Comparison of ENCODE assay signal across 18 cellular contexts in genomic region chr2:168432100-168432499, GRCh38. TPM values are rescaled to one million over a fixed set of nuclear protein-coding genes. Genes with fewer than 3 reads are reported as not detected.
DNase-seq lines count a peak whose midpoint lies in the region; ATAC-seq and TF ChIP-seq lines count a peak whose summit lies in the region.
"Had no signal": no experiment of that assay in that cellular context is flagged by ENCODE, and none has a peak within 500 bp of the region (broad histone marks: within the 10 kb centered on the region; RNA-seq: fewer than 3 reads in every experiment).

No MANE protein-coding gene starts in this region.

- ATAC-seq in activated T-cell treated with anti-CD3 and anti-CD28 coated beads, Interleukin-2, amount 50 U/mL, for 72 hours (replicated peaks in 1 of 2) = peak; percentile 42 to 43
- ATAC-seq in naive thymus-derived CD4-positive, alpha-beta T cell = no peak
- no peak for ATAC-seq in GM18907 (IDR thresholded peaks at IDR 0.05; ENCODE audit: unreplicated experiment)
- ATAC-seq in natural killer cell treated with Interleukin-12 subunit alpha and Interleukin-12 subunit beta and Interleukin-15 and Interleukin-18, amount 100 ng/mL, for 72 hours = no peak
- ATAC-seq: GM23338, Right ventricle myocardium inferior had no signal

- H3K27ac Mint-ChIP-seq in activated T-cell treated with anti-CD3 and anti-CD28 coated beads, Interleukin-2, amount 50 U/mL, for 72 hours = peak overlapping the region; percentile 64
- peak overlapping the region; percentile 63 for H3K27ac Mint-ChIP-seq in activated T-helper 1 cell treated with anti-CD3 and anti-CD28 coated beads, Interleukin-12 subunit alpha, Interleukin-12 subunit beta, Interleukin-2, Interleukin-4 antibody, amounts not matched to agents 30 ng/mL and 10 ng/mL and 1 ng/mL, durations not matched to agents 14 hours and 24 hours and 36 hours
- peak overlapping the region; percentile 39 to 94 (median 70) for H3K27ac Mint-ChIP-seq in naive thymus-derived CD4-positive, alpha-beta T cell
- no peak overlapping the region for H3K27ac Mint-ChIP-seq in natural killer cell treated with Interleukin-12 subunit alpha and Interleukin-12 subunit beta and Interleukin-15 and Interleukin-18, amount 100 ng/mL, for 72 hours
- H3K27ac Mint-ChIP-seq: GM23338 had no signal

- H3K36me3 ChIP-seq in MM.1S (replicated peaks; ENCODE audit: insufficient read depth, low read length) = no peaks in the 10 kb centered on the region
- H3K36me3 ChIP-seq in naive thymus-derived CD4-positive, alpha-beta T cell (ENCODE audit: control insufficient read depth in 2 of 3, insufficient read depth in 3 of 3, low read length in 3 of 3) = no peaks in the 10 kb centered on the region
- H3K36me3 ChIP-seq: BLaER1 treated with 17β-estradiol and CSF1 and Interleukin-3, amounts not matched to agents 10 nM and 100 nM had no signal

- no peak overlapping the region for H3K9ac ChIP-seq in MM.1S (ENCODE audit: low read length)
- H3K9ac ChIP-seq: BLaER1 treated with 17β-estradiol and CSF1 and Interleukin-3, amounts not matched to agents 10 nM and 100 nM had no signal

- H3K27me3 ChIP-seq in MM.1S (replicated peaks; ENCODE audit: insufficient read depth, low read length) = no peaks in the 10 kb centered on the region
- H3K27me3 ChIP-seq in naive thymus-derived CD4-positive, alpha-beta T cell (ENCODE audit: control insufficient read depth in 2 of 2, insufficient read depth in 2 of 2, low read length in 2 of 2) = no peaks in the 10 kb centered on the region
- H3K27me3 ChIP-seq: BLaER1 treated with 17β-estradiol and CSF1 and Interleukin-3, amounts not matched to agents 10 nM and 100 nM had no signal

- CTCF ChIA-PET in naive thymus-derived CD4-positive, alpha-beta T cell (lab: Charles Lee) = no interaction called here

- no peak for DNase-seq in activated T-cell treated with anti-CD3 and anti-CD28 coated beads, Interleukin-2, amount 50 U/mL, for 72 hours
- DNase-seq in activated T-cell treated with anti-CD3 and anti-CD28 coated beads, Interleukin-2, amount 50 U/mL, for 48 hours = no peak
- no peak for DNase-seq in MM.1S
- DNase-seq in activated T-helper 1 cell treated with anti-CD3 and anti-CD28 coated beads, Interleukin-12 subunit alpha, Interleukin-12 subunit beta, Interleukin-2, Interleukin-4 antibody, amounts not matched to agents 30 ng/mL and 10 ng/mL and 1 ng/mL, durations not matched to agents 14 hours and 24 hours and 36 hours (ENCODE audit: low spot score) = no peak
- no peak for DNase-seq in naive thymus-derived CD4-positive, alpha-beta T cell
- DNase-seq in natural killer cell treated with Interleukin-12 subunit alpha and Interleukin-12 subunit beta and Interleukin-15 and Interleukin-18, amount 100 ng/mL, for 72 hours (ENCODE audit: low spot score) = no peak
- DNase-seq: DMS79 treated with DMSO at 0.1 percent for 48 hours; HCEC 1CT; NCI-H1048; NCI-H1436 treated with DMSO at 0.1 percent for 48 hours; NCI-H2029; NCI-H526; NK-92 treated with Interleukin-12 subunit alpha and Interleukin-12 subunit beta, amount 100 ng/mL, for 24 hours had no signal

- no peak for TF ChIP-seq CTCF in MM.1S (IDR thresholded peaks at IDR 0.05; ENCODE audit: low read length)

- peaks cover 60% of the 10 kb centered on the region for H3K4me1 Mint-ChIP-seq in activated T-cell treated with anti-CD3 and anti-CD28 coated beads, Interleukin-2, amount 50 U/mL, for 72 hours (ENCODE audit: low read depth)
- H3K4me1 Mint-ChIP-seq in activated T-helper 1 cell treated with anti-CD3 and anti-CD28 coated beads, Interleukin-12 subunit alpha, Interleukin-12 subunit beta, Interleukin-2, Interleukin-4 antibody, amounts not matched to agents 30 ng/mL and 10 ng/mL and 1 ng/mL, durations not matched to agents 14 hours and 24 hours and 36 hours (ENCODE audit: low read depth) = peaks cover 55% of the 10 kb centered on the region
- peaks cover 26 to 80% (median 57%) of the 10 kb centered on the region in 7 donors for H3K4me1 Mint-ChIP-seq in naive thymus-derived CD4-positive, alpha-beta T cell
- H3K4me1 Mint-ChIP-seq in natural killer cell treated with Interleukin-12 subunit alpha and Interleukin-12 subunit beta and Interleukin-15 and Interleukin-18, amount 100 ng/mL, for 72 hours (ENCODE audit: low read depth in 2 of 2) = peaks cover 9 to 28% of the 10 kb centered on the region in 2 donors

- H3K9me3 ChIP-seq in MM.1S (replicated peaks; ENCODE audit: insufficient read depth, low read length) = no peaks in the 10 kb centered on the region
- no peaks in the 10 kb centered on the region for H3K9me3 ChIP-seq in naive thymus-derived CD4-positive, alpha-beta T cell (ENCODE audit: control insufficient read depth in 2 of 3, low read length in 3 of 3)
- H3K9me3 ChIP-seq: BLaER1 treated with 17β-estradiol and CSF1 and Interleukin-3, amounts not matched to agents 10 nM and 100 nM had no signal

- H3K4me2 ChIP-seq in MM.1S (ENCODE audit: low read depth, low read length) = peak overlapping the region; percentile 44; the same call in 1 of the 2 replicates
- H3K4me2 ChIP-seq: BLaER1 treated with 17β-estradiol and CSF1 and Interleukin-3, amounts not matched to agents 10 nM and 100 nM had no signal

- H3F3A ChIP-seq in MM.1S (ENCODE audit: insufficient read depth, low read length) = peaks cover 13% of the 10 kb centered on the region

- H3K36me3 Mint-ChIP-seq in activated T-cell treated with anti-CD3 and anti-CD28 coated beads, Interleukin-2, amount 50 U/mL, for 72 hours (ENCODE audit: insufficient read depth in 2 of 2) = peaks cover 0 to 4% of the 10 kb centered on the region in 2 donors
- peaks cover 4% of the 10 kb centered on the region for H3K36me3 Mint-ChIP-seq in activated T-helper 1 cell treated with anti-CD3 and anti-CD28 coated beads, Interleukin-12 subunit alpha, Interleukin-12 subunit beta, Interleukin-2, Interleukin-4 antibody, amounts not matched to agents 30 ng/mL and 10 ng/mL and 1 ng/mL, durations not matched to agents 14 hours and 24 hours and 36 hours (ENCODE audit: low read depth)
- H3K36me3 Mint-ChIP-seq in naive thymus-derived CD4-positive, alpha-beta T cell = peaks cover 0 to 7% (median 4%) of the 10 kb centered on the region in 5 donors
- H3K36me3 Mint-ChIP-seq in natural killer cell treated with Interleukin-12 subunit alpha and Interleukin-12 subunit beta and Interleukin-15 and Interleukin-18, amount 100 ng/mL, for 72 hours = no peaks in the 10 kb centered on the region

- peak overlapping the region; percentile 57 to 71 for H3K4me3 Mint-ChIP-seq in activated T-cell treated with anti-CD3 and anti-CD28 coated beads, Interleukin-2, amount 50 U/mL, for 72 hours
- no peak overlapping the region for H3K4me3 Mint-ChIP-seq in activated T-helper 1 cell treated with anti-CD3 and anti-CD28 coated beads, Interleukin-12 subunit alpha, Interleukin-12 subunit beta, Interleukin-2, Interleukin-4 antibody, amounts not matched to agents 30 ng/mL and 10 ng/mL and 1 ng/mL, durations not matched to agents 14 hours and 24 hours and 36 hours
- H3K4me3 Mint-ChIP-seq in naive thymus-derived CD4-positive, alpha-beta T cell = peak overlapping the region in 8 of 10 donors; percentile 15 to 73 (median 40)
- no peak overlapping the region for H3K4me3 Mint-ChIP-seq in natural killer cell treated with Interleukin-12 subunit alpha and Interleukin-12 subunit beta and Interleukin-15 and Interleukin-18, amount 100 ng/mL, for 72 hours
- H3K4me3 Mint-ChIP-seq: GM23338 had no signal

- no peaks in the 10 kb centered on the region for H4K20me1 ChIP-seq in MM.1S (ENCODE audit: insufficient read depth, low read length)
- H4K20me1 ChIP-seq: BLaER1 treated with 17β-estradiol and CSF1 and Interleukin-3, amounts not matched to agents 10 nM and 100 nM had no signal

- no peak overlapping the region for H3K4me3 ChIP-seq in MM.1S (ENCODE audit: low read length)
- no peak overlapping the region for H3K4me3 ChIP-seq in naive thymus-derived CD4-positive, alpha-beta T cell (ENCODE audit: low read length)
- H3K4me3 ChIP-seq: BLaER1 treated with 17β-estradiol and CSF1 and Interleukin-3, amounts not matched to agents 10 nM and 100 nM; GM23338 had no signal

- no peaks in the 10 kb centered on the region for H3K9me3 Mint-ChIP-seq in activated T-cell treated with anti-CD3 and anti-CD28 coated beads, Interleukin-2, amount 50 U/mL, for 72 hours
- H3K9me3 Mint-ChIP-seq in activated T-helper 1 cell treated with anti-CD3 and anti-CD28 coated beads, Interleukin-12 subunit alpha, Interleukin-12 subunit beta, Interleukin-2, Interleukin-4 antibody, amounts not matched to agents 30 ng/mL and 10 ng/mL and 1 ng/mL, durations not matched to agents 14 hours and 24 hours and 36 hours = peaks cover 4% of the 10 kb centered on the region
- peaks cover 0 to 6% (median 0%) of the 10 kb centered on the region in 11 donors for H3K9me3 Mint-ChIP-seq in naive thymus-derived CD4-positive, alpha-beta T cell
- H3K9me3 Mint-ChIP-seq in natural killer cell treated with Interleukin-12 subunit alpha and Interleukin-12 subunit beta and Interleukin-15 and Interleukin-18, amount 100 ng/mL, for 72 hours = no peaks in the 10 kb centered on the region
- H3K9me3 Mint-ChIP-seq: GM23338 had no signal

- H3K27me3 Mint-ChIP-seq in activated T-cell treated with anti-CD3 and anti-CD28 coated beads, Interleukin-2, amount 50 U/mL, for 72 hours (ENCODE audit: low read depth) = peaks cover 9% of the 10 kb centered on the region
- peaks cover 4% of the 10 kb centered on the region for H3K27me3 Mint-ChIP-seq in activated T-helper 1 cell treated with anti-CD3 and anti-CD28 coated beads, Interleukin-12 subunit alpha, Interleukin-12 subunit beta, Interleukin-2, Interleukin-4 antibody, amounts not matched to agents 30 ng/mL and 10 ng/mL and 1 ng/mL, durations not matched to agents 14 hours and 24 hours and 36 hours (ENCODE audit: insufficient read depth)
- no peaks in the 10 kb centered on the region for H3K27me3 Mint-ChIP-seq in naive thymus-derived CD4-positive, alpha-beta T cell
- H3K27me3 Mint-ChIP-seq in natural killer cell treated with Interleukin-12 subunit alpha and Interleukin-12 subunit beta and Interleukin-15 and Interleukin-18, amount 100 ng/mL, for 72 hours = peaks cover 0 to 11% of the 10 kb centered on the region in 2 donors

- H3K27ac ChIP-seq in MM.1S (ENCODE audit: low read length) = no peak overlapping the region
- no peak overlapping the region for H3K27ac ChIP-seq in naive thymus-derived CD4-positive, alpha-beta T cell (ENCODE audit: low read depth, low read length)
- H3K27ac ChIP-seq: BLaER1 treated with 17β-estradiol and CSF1 and Interleukin-3, amounts not matched to agents 10 nM and 100 nM; HL-60 had no signal

- no peaks in the 10 kb centered on the region for H3K9me2 ChIP-seq in MM.1S (replicated peaks; ENCODE audit: insufficient read depth, low read length)

- peaks cover 16% of the 10 kb centered on the region for H3K4me1 ChIP-seq in MM.1S (ENCODE audit: low read length)
- H3K4me1 ChIP-seq in naive thymus-derived CD4-positive, alpha-beta T cell (ENCODE audit: control insufficient read depth in 2 of 2, insufficient read depth in 2 of 2, low read length in 2 of 2) = peaks cover 6 to 43% of the 10 kb centered on the region in 2 donors

- H3K79me2 ChIP-seq in MM.1S (ENCODE audit: low read length) = no peaks in the 10 kb centered on the region

- POLR2A ChIA-PET in naive thymus-derived CD4-positive, alpha-beta T cell (lab: Charles Lee) = interaction anchor here (0.9 to 6.3 kb wide), 6 partner anchors 10 to 58 kb away, joined by 3 to 35 read pairs (median 16); partner anchors contain the start of gene CERS6

- H2AFZ ChIP-seq in MM.1S (ENCODE audit: low read length) = no peak overlapping the region
- H2AFZ ChIP-seq: GM23338 had no signal

- intact Hi-C loops in activated T-helper 1 cell treated with anti-CD3 and anti-CD28 coated beads, Interleukin-12 subunit alpha, Interleukin-12 subunit beta, Interleukin-2, Interleukin-4 antibody, amounts not matched to agents 30 ng/mL and 10 ng/mL and 1 ng/mL, durations not matched to agents 14 hours and 24 hours and 36 hours (cut with micrococcal nuclease) = loop anchor here (1.0 to 5.0 kb wide), 11 partner anchors 10 to 459 kb away; partner anchors contain the start of genes CERS6 and SPC25
- intact Hi-C loops in naive thymus-derived CD4-positive, alpha-beta T cell (cut with micrococcal nuclease) = loop anchor here (1.0 to 5.0 kb wide), 8 partner anchors 11 to 319 kb away; partner anchors contain the start of genes CERS6 (in 1 of the 2) and STK39 (in 1 of the 2)

RNA-seq across cellular contexts. Expression of gene CERS6, which starts 24.0 kb away (rescaled TPM):
- total RNA-seq in activated T-cell treated with anti-CD3 and anti-CD28 coated beads, Interleukin-2, amount 50 U/mL, for 72 hours = 10 to 100 TPM; 11.2 to 18.5 TPM
- total RNA-seq in activated T-helper 1 cell treated with anti-CD3 and anti-CD28 coated beads, Interleukin-12 subunit alpha, Interleukin-12 subunit beta, Interleukin-2, Interleukin-4 antibody, amounts not matched to agents 30 ng/mL and 10 ng/mL and 1 ng/mL, durations not matched to agents 14 hours and 24 hours and 36 hours = 27.0 and 27.1 TPM in 2 replicates
- total RNA-seq in naive thymus-derived CD4-positive, alpha-beta T cell = 10 to 100 TPM; 17.3 to 28.4 (median 20.9) TPM
- 10 to 100 TPM in 1 of 2 donors, 1 to 10 TPM in 1; 9.1 to 15.4 TPM for polyA plus RNA-seq in naive thymus-derived CD4-positive, alpha-beta T cell
- 10 to 100 TPM; 17.8 to 19.5 TPM for total RNA-seq in natural killer cell treated with Interleukin-12 subunit alpha and Interleukin-12 subunit beta and Interleukin-15 and Interleukin-18, amount 100 ng/mL, for 72 hours

Comparison
In these comparisons a context has a peak if more than half of its experiments do, and no peak if none do; other contexts are left out.
1. ATAC-seq: peak in activated T-cell treated with anti-CD3 and anti-CD28 coated beads, Interleukin-2, amount 50 U/mL, for 72 hours (2 of 2); none in naive thymus-derived CD4-positive, alpha-beta T cell (single experiment), GM18907 (single experiment) and natural killer cell treated with Interleukin-12 subunit alpha and Interleukin-12 subunit beta and Interleukin-15 and Interleukin-18, amount 100 ng/mL, for 72 hours (0 of 2).
2. H3K27ac Mint-ChIP-seq: peak in activated T-cell treated with anti-CD3 and anti-CD28 coated beads, Interleukin-2, amount 50 U/mL, for 72 hours (single experiment), activated T-helper 1 cell treated with anti-CD3 and anti-CD28 coated beads, Interleukin-12 subunit alpha, Interleukin-12 subunit beta, Interleukin-2, Interleukin-4 antibody, amounts not matched to agents 30 ng/mL and 10 ng/mL and 1 ng/mL, durations not matched to agents 14 hours and 24 hours and 36 hours (single experiment) and naive thymus-derived CD4-positive, alpha-beta T cell (9 of 9); none in natural killer cell treated with Interleukin-12 subunit alpha and Interleukin-12 subunit beta and Interleukin-15 and Interleukin-18, amount 100 ng/mL, for 72 hours (0 of 2).
3. H3K4me3 Mint-ChIP-seq: peak in activated T-cell treated with anti-CD3 and anti-CD28 coated beads, Interleukin-2, amount 50 U/mL, for 72 hours (2 of 2) and naive thymus-derived CD4-positive, alpha-beta T cell (8 of 10); none in activated T-helper 1 cell treated with anti-CD3 and anti-CD28 coated beads, Interleukin-12 subunit alpha, Interleukin-12 subunit beta, Interleukin-2, Interleukin-4 antibody, amounts not matched to agents 30 ng/mL and 10 ng/mL and 1 ng/mL, durations not matched to agents 14 hours and 24 hours and 36 hours (single experiment) and natural killer cell treated with Interleukin-12 subunit alpha and Interleukin-12 subunit beta and Interleukin-15 and Interleukin-18, amount 100 ng/mL, for 72 hours (single experiment).